In the genomic region with DNA sequence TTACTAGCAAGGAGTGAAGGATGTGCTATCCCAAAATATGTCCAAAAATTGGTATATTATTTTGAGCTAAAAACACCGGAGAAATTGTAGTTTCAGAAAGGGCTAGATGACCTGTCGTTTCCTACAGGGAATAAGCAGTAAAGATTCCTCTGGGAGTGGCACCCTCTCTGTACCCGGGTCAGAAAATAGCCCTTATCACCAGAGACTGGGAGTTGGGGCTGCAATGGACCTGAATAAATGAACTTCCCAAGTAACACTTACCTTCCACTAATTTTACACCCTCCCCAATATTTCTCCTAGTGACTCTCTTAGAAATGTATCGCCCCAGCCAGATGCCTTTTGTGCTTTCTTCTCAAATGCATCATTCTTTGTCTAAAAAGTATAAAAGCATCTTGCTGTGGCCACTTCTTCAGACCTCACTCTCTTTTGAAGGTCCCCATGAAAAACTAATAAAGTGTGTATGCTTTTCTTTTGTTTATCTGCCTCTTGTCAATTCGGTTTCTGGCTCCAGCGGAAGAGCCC, we compare ENCODE assay signal across 8 cellular contexts.
A peak's percentile ranks its signal among the peaks of the same experiment; 100 is the strongest.
DNase-seq lines count a peak whose midpoint lies in the region; ATAC-seq and TF ChIP-seq lines count a peak whose summit lies in the region.

No MANE protein-coding gene starts in this region.

- H3K27me3 ChIP-seq in muscle layer of colon (ENCODE audit: control insufficient read depth in 1 of 2, insufficient read depth in 2 of 2, low read length in 2 of 2), result no peaks in the 10 kb centered on the region

- H3K36me3 ChIP-seq in muscle layer of colon (ENCODE audit: insufficient read depth, low read length), result peaks cover 12% of the 10 kb centered on the region

- no peak for TF ChIP-seq CTCF in AG09309 (IDR thresholded peaks at IDR 0.05; ENCODE audit: control insufficient read depth, insufficient read depth, low read depth, low read length, missing control alignments)

- H3K4me3 ChIP-seq in AG09309 (ENCODE audit: control insufficient read depth, low read depth, low read length) (peak overlapping the region; percentile 71), muscle layer of colon (ENCODE audit: low read depth in 1 of 2, low read length in 2 of 2) (peak overlapping the region; percentile 85 to 90)

- peaks cover 18% of the 10 kb centered on the region for H3K4me1 ChIP-seq in muscle layer of colon (ENCODE audit: insufficient read depth, low read length)

- ATAC-seq in HG02970 (IDR thresholded peaks at IDR 0.05; ENCODE audit: low FRiP score, unreplicated experiment), result no peak

- H3K9me3 ChIP-seq in muscle layer of colon (ENCODE audit: low read length), result no peaks in the 10 kb centered on the region

- H3K27ac ChIP-seq in caudate nucleus (ENCODE audit: low read depth, low read length), result peak overlapping the region; percentile 94
- H3K27ac ChIP-seq in muscle layer of colon (ENCODE audit: low read depth, low read length), result peak overlapping the region; percentile 97

- DNase-seq in AG09309 (ENCODE audit: low read depth), result no peak
- peak; percentile 17 for DNase-seq in HuH-7 (ENCODE audit: low spot score)
- no peak for DNase-seq in caudate nucleus (lab: John Stamatoyannopoulos, UW)
- no peak for DNase-seq in DMS 273 (lab: John Stamatoyannopoulos, UW; ENCODE audit: unreplicated experiment)
- DNase-seq in COLO829 (ENCODE audit: low spot score), result no peak
- DNase-seq in SIG-M5 treated with dmso at 0.1 percent for 504 hours (lab: John Stamatoyannopoulos, UW; ENCODE audit: unreplicated experiment), result no peak

- H3K9ac ChIP-seq in muscle layer of colon (ENCODE audit: low read length), result peak overlapping the region; percentile 26
